ENCODE assay signal across 8 cellular contexts in genomic region chr11:64865286-64866172, GRCh38. TPM values are rescaled to one million over a fixed set of nuclear protein-coding genes. Genes with fewer than 3 reads are reported as not detected.
A peak's percentile ranks its signal among the peaks of the same experiment; 100 is the strongest.
DNase-seq lines count a peak whose midpoint lies in the region; ATAC-seq and TF ChIP-seq lines count a peak whose summit lies in the region.

No MANE protein-coding gene starts in this region.

- H3K4me1 ChIP-seq in esophagus squamous epithelium = peaks cover 58 to 99% (median 82%) of the 10 kb centered on the region in 3 donors

- H3K9me3 Mint-ChIP-seq in T-cell (no peaks in the 10 kb centered on the region), progenitor cell of endocrine pancreas (ENCODE audit: low read depth) (no peaks in the 10 kb centered on the region)

- TF ChIP-seq CTCF in esophagus squamous epithelium (IDR thresholded peaks at IDR 0.05) = no peak
- no peak for TF ChIP-seq CTCF in progenitor cell of endocrine pancreas (IDR thresholded peaks at IDR 0.05; ENCODE audit: unreplicated experiment)

- 36 to 54% methylated on average over 9 of the region's 15 CpGs for WGBS in esophagus squamous epithelium, 2 donors

- CTCF ChIA-PET in T-cell (lab: Charles Lee) = interaction anchor here in 1 of 2 donors (0.6 to 1.6 kb wide), 3 partner anchors 12 to 35 kb away, joined by 3 to 5 read pairs (median 3); no protein-coding TSS in a partner anchor

- ATAC-seq in GM21619 (IDR thresholded peaks at IDR 0.05; ENCODE audit: unreplicated experiment) (peak; percentile 32), T-cell (replicated peaks in 1 of 4) (peak in 2 of 4 experiments; percentile 14 to 16)

- POLR2A ChIA-PET in T-cell (lab: Charles Lee) = interaction anchor here (0.5 to 2.1 kb wide), 3 partner anchors 10 to 77 kb away, joined by 3 to 7 read pairs (median 4); no protein-coding TSS in a partner anchor

- no peaks in the 10 kb centered on the region for H3K36me3 ChIP-seq in esophagus squamous epithelium

- DNase-seq in AG08396 (ENCODE audit: low spot score) = peak; percentile 62
- no peak for DNase-seq in T-cell
- no peak for DNase-seq in esophagus squamous epithelium (lab: John Stamatoyannopoulos, UW)
- DNase-seq in progenitor cell of endocrine pancreas (ENCODE audit: low spot score, unreplicated experiment) = no peak
- no peak for DNase-seq in D341Med (ENCODE audit: low spot score)
- DNase-seq in ureter (ENCODE audit: low spot score) = no peak

- H3K4me3 ChIP-seq in esophagus squamous epithelium = peak overlapping the region in 3 of 4 donors; percentile 2 to 35 (median 3)
- H3K4me3 ChIP-seq in skin epidermis = no peak overlapping the region

- intact Hi-C loops in esophagus squamous epithelium (cut with DNase I) = no loop called here

- H3K27ac Mint-ChIP-seq in T-cell (peak overlapping the region; percentile 98 to 99), progenitor cell of endocrine pancreas (no peak overlapping the region)

- H3K36me3 Mint-ChIP-seq in T-cell (peaks cover 22% of the 10 kb centered on the region), progenitor cell of endocrine pancreas (ENCODE audit: insufficient read depth) (peaks cover 4% of the 10 kb centered on the region)

- H3K4me3 Mint-ChIP-seq in T-cell (peak overlapping the region; percentile 68 to 82 (median 74)), progenitor cell of endocrine pancreas (ENCODE audit: low read depth) (no peak overlapping the region)

- no peak for TF ChIP-seq POLR2A in esophagus squamous epithelium (IDR thresholded peaks at IDR 0.05)

- H3K9me3 ChIP-seq in esophagus squamous epithelium = no peaks in the 10 kb centered on the region

- no peaks in the 10 kb centered on the region for H3K27me3 ChIP-seq in esophagus squamous epithelium

- H3K27ac ChIP-seq in esophagus squamous epithelium = peak overlapping the region; percentile 78 to 93 (median 90)
- H3K27ac ChIP-seq in skin epidermis = peak overlapping the region in 20 of 21 experiments; percentile 68 to 93 (median 84)

- H3K27me3 Mint-ChIP-seq in T-cell (no peaks in the 10 kb centered on the region), progenitor cell of endocrine pancreas (no peaks in the 10 kb centered on the region)

- H3K4me1 Mint-ChIP-seq in T-cell = peaks cover 88 to 94% (median 93%) of the 10 kb centered on the region in 3 donors
- H3K4me1 Mint-ChIP-seq in progenitor cell of endocrine pancreas (ENCODE audit: low read depth) = peaks cover 8% of the 10 kb centered on the region

RNA-seq across cellular contexts. Expression of gene EHD1, which starts 12.9 kb away (rescaled TPM):
- 100 to 1,000 TPM; 126 to 286 (median 269) TPM for total RNA-seq in T-cell
- total RNA-seq in esophagus squamous epithelium = 10 to 100 TPM; 29.5 to 44.0 (median 31.8) TPM
- total RNA-seq in progenitor cell of endocrine pancreas = 55.0 and 57.2 TPM in 2 replicates
- total RNA-seq in ureter = 47.3 TPM

RNA-seq across cellular contexts. Expression of gene CDC42BPG, which starts 21.1 kb away (rescaled TPM):
- total RNA-seq in T-cell (10 to 100 TPM in 1 of 5 donors, 1 to 10 TPM in 4; 7.4 to 10.5 (median 9.1) TPM), esophagus squamous epithelium (10 to 100 TPM; 16.4 to 48.5 (median 25.0) TPM), progenitor cell of endocrine pancreas (20.1 and 21.1 TPM in 2 replicates), ureter (28.5 TPM)

RNA-seq across cellular contexts. Expression of gene ATG2A, which starts 51.5 kb away (rescaled TPM):
- total RNA-seq in T-cell (100 to 1,000 TPM in 1 of 5 donors, 10 to 100 TPM in 4; 50.9 to 165 (median 55.4) TPM), esophagus squamous epithelium (10 to 100 TPM; 14.1 to 26.1 (median 19.6) TPM), progenitor cell of endocrine pancreas (33.2 and 35.0 TPM in 2 replicates), ureter (27.9 TPM)

RNA-seq across cellular contexts. Expression of gene MEN1, which starts 55.2 kb away (rescaled TPM):
- total RNA-seq in T-cell = 10 to 100 TPM; 31.7 to 62.0 (median 49.6) TPM
- 10 to 100 TPM; 14.9 to 23.3 (median 17.0) TPM for total RNA-seq in esophagus squamous epithelium
- 54.6 and 61.5 TPM in 2 replicates for total RNA-seq in progenitor cell of endocrine pancreas
- total RNA-seq in ureter = 18.7 TPM

RNA-seq across cellular contexts. Expression of gene PPP2R5B, which starts 59.0 kb away (rescaled TPM):
- total RNA-seq in T-cell (10 to 100 TPM; 15.3 to 25.4 (median 17.2) TPM), esophagus squamous epithelium (10 to 100 TPM in 1 of 4 donors, 1 to 10 TPM in 3; 7.7 to 10.5 (median 8.6) TPM), progenitor cell of endocrine pancreas (14.1 and 15.9 TPM in 2 replicates), ureter (18.9 TPM)

Comparison
In these comparisons a context has a peak if more than half of its experiments do, and no peak if none do; other contexts are left out.
1. H3K4me3 ChIP-seq: peak in esophagus squamous epithelium (3 of 4); none in skin epidermis (0 of 7).